In the genomic region with DNA sequence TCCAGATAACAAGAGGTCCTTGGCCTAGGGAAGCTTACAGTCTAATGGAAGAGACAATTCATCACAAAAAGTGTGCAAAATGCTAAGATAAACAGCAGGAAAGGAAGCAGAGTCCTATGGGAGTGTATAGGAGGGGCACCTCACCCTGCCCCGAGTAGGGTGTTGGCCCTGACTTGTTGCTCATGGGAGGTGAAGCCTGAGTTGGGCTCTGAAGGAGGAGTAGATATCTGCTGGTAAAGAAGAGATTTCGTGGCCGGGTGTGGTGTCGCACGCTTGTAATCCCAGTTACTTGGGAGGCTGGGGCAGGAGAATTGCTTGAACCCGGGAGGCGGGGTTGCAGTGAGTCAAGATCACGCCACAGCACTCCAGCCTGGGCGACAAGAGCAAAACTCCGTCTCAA, we compare ENCODE assay signal across 1 cellular context.
TF ChIP-seq lines count a peak whose summit lies in the region.

No MANE protein-coding gene starts in this region.

TF ChIP-seq in K562, 482 proteins besides CTCF, POLR2A, EP300 and RAD21:
- TF ChIP-seq TAF7 (tag; IDR thresholded peaks at IDR 0.05) (no peak), ZNF445 (CRISPR knock-in tag; IDR thresholded peaks at IDR 0.05; ENCODE audit: low read depth) (no peak), POLR3A (IDR thresholded peaks at IDR 0.05; ENCODE audit: borderline replicate concordance, extremely low read depth, insufficient read depth, insufficient read length) (no peak), FOSL1 (tag; conservative IDR thresholded peaks at IDR 0.05) (no peak), RBM22 (IDR thresholded peaks at IDR 0.05; ENCODE audit: low read depth, low read length, poor library complexity, severe bottlenecking) (no peak), ZC3H8 (IDR thresholded peaks at IDR 0.05) (no peak), SNIP1 (IDR thresholded peaks at IDR 0.05; ENCODE audit: low read depth) (no peak), U2AF1 (optimal IDR thresholded peaks at IDR 0.05; ENCODE audit: low read depth, low read length) (no peak)
- TF ChIP-seq, protein P1, sequence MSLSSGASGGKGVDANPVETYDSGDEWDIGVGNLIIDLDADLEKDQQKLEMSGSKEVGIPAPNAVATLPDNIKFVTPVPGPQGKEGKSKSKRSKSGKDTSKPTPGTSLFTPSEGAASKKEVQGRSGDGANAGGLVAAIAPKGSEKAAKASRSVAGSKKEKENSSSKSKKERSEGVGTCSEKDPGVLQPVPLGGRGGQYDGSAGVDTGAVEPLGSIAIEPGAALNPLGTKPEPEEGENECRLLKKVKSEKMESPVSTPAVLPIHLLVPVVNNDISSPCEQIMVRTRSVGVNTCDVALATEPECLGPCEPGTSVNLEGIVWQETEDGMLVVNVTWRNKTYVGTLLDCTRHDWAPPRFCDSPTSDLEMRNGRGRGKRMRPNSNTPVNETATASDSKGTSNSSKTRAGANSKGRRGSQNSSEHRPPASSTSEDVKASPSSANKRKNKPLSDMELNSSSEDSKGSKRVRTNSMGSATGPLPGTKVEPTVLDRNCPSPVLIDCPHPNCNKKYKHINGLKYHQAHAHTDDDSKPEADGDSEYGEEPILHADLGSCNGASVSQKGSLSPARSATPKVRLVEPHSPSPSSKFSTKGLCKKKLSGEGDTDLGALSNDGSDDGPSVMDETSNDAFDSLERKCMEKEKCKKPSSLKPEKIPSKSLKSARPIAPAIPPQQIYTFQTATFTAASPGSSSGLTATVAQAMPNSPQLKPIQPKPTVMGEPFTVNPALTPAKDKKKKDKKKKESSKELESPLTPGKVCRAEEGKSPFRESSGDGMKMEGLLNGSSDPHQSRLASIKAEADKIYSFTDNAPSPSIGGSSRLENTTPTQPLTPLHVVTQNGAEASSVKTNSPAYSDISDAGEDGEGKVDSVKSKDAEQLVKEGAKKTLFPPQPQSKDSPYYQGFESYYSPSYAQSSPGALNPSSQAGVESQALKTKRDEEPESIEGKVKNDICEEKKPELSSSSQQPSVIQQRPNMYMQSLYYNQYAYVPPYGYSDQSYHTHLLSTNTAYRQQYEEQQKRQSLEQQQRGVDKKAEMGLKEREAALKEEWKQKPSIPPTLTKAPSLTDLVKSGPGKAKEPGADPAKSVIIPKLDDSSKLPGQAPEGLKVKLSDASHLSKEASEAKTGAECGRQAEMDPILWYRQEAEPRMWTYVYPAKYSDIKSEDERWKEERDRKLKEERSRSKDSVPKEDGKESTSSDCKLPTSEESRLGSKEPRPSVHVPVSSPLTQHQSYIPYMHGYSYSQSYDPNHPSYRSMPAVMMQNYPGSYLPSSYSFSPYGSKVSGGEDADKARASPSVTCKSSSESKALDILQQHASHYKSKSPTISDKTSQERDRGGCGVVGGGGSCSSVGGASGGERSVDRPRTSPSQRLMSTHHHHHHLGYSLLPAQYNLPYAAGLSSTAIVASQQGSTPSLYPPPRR (CRISPR knock-in tag; IDR thresholded peaks at IDR 0.05; ENCODE audit: borderline replicate concordance): no peak
- TF ChIP-seq, protein P2, sequence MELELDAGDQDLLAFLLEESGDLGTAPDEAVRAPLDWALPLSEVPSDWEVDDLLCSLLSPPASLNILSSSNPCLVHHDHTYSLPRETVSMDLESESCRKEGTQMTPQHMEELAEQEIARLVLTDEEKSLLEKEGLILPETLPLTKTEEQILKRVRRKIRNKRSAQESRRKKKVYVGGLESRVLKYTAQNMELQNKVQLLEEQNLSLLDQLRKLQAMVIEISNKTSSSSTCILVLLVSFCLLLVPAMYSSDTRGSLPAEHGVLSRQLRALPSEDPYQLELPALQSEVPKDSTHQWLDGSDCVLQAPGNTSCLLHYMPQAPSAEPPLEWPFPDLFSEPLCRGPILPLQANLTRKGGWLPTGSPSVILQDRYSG (tag; conservative IDR thresholded peaks at IDR 0.05; ENCODE audit: low read depth): no peak
- TF ChIP-seq, protein P3, sequence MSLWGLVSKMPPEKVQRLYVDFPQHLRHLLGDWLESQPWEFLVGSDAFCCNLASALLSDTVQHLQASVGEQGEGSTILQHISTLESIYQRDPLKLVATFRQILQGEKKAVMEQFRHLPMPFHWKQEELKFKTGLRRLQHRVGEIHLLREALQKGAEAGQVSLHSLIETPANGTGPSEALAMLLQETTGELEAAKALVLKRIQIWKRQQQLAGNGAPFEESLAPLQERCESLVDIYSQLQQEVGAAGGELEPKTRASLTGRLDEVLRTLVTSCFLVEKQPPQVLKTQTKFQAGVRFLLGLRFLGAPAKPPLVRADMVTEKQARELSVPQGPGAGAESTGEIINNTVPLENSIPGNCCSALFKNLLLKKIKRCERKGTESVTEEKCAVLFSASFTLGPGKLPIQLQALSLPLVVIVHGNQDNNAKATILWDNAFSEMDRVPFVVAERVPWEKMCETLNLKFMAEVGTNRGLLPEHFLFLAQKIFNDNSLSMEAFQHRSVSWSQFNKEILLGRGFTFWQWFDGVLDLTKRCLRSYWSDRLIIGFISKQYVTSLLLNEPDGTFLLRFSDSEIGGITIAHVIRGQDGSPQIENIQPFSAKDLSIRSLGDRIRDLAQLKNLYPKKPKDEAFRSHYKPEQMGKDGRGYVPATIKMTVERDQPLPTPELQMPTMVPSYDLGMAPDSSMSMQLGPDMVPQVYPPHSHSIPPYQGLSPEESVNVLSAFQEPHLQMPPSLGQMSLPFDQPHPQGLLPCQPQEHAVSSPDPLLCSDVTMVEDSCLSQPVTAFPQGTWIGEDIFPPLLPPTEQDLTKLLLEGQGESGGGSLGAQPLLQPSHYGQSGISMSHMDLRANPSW (CRISPR knock-in tag; IDR thresholded peaks at IDR 0.05): no peak
